Comparison of ENCODE assay signal across 15 cellular contexts in genomic region chr13:77016888-77017623, GRCh38. TPM values are rescaled to one million over a fixed set of nuclear protein-coding genes. Genes with fewer than 3 reads are reported as not detected.
DNase-seq lines count a peak whose midpoint lies in the region; ATAC-seq and TF ChIP-seq lines count a peak whose summit lies in the region.
"Had no signal": no experiment of that assay in that cellular context is flagged by ENCODE, and none has a peak within 500 bp of the region (broad histone marks: within the 10 kb centered on the region; RNA-seq: fewer than 3 reads in every experiment).

No MANE protein-coding gene starts in this region.

- H3K4me3 Mint-ChIP-seq in activated naive CD8-positive, alpha-beta T cell, result no peak overlapping the region
- no peak overlapping the region for H3K4me3 Mint-ChIP-seq in activated naive CD8-positive, alpha-beta T cell treated with anti-CD3 and anti-CD28 coated beads, Interleukin-2, amount 50 U/mL, for 24 hours
- peak overlapping the region; percentile 12 for H3K4me3 Mint-ChIP-seq in T-helper 17 cell

- no peaks in the 10 kb centered on the region for H3K9me3 Mint-ChIP-seq in activated naive CD8-positive, alpha-beta T cell (ENCODE audit: low read depth)
- no peaks in the 10 kb centered on the region for H3K9me3 Mint-ChIP-seq in activated naive CD8-positive, alpha-beta T cell treated with anti-CD3 and anti-CD28 coated beads, Interleukin-2, amount 50 U/mL, for 24 hours
- H3K9me3 Mint-ChIP-seq: IgD-negative memory B cell had no signal

- H3K27me3 ChIP-seq in right atrium auricular region (no peaks in the 10 kb centered on the region), upper lobe of left lung (no peaks in the 10 kb centered on the region)
- H3K27me3 ChIP-seq: sigmoid colon had no signal

- H3K4me3 ChIP-seq in right atrium auricular region, result no peak overlapping the region
- no peak overlapping the region for H3K4me3 ChIP-seq in upper lobe of left lung
- H3K4me3 ChIP-seq: sigmoid colon had no signal

- H3K4me1 Mint-ChIP-seq in activated naive CD8-positive, alpha-beta T cell (ENCODE audit: low read depth), result peaks cover 80% of the 10 kb centered on the region
- H3K4me1 Mint-ChIP-seq in activated naive CD8-positive, alpha-beta T cell treated with anti-CD3 and anti-CD28 coated beads, Interleukin-2, amount 50 U/mL, for 24 hours, result peaks cover 50% of the 10 kb centered on the region
- H3K4me1 Mint-ChIP-seq in T-helper 17 cell, result peaks cover 34% of the 10 kb centered on the region

- 86 to 91% methylated on average over 6 of the region's 6 CpGs for WGBS in upper lobe of left lung, 2 donors

- peak overlapping the region; percentile 46 to 65 for H3K27ac ChIP-seq in right atrium auricular region
- peak overlapping the region in 3 of 4 donors; percentile 1 to 48 (median 12) for H3K27ac ChIP-seq in upper lobe of left lung

- H3K27me3 Mint-ChIP-seq in activated naive CD8-positive, alpha-beta T cell, result no peaks in the 10 kb centered on the region
- no peaks in the 10 kb centered on the region for H3K27me3 Mint-ChIP-seq in activated naive CD8-positive, alpha-beta T cell treated with anti-CD3 and anti-CD28 coated beads, Interleukin-2, amount 50 U/mL, for 24 hours
- H3K27me3 Mint-ChIP-seq in T-helper 17 cell, result no peaks in the 10 kb centered on the region
- H3K27me3 Mint-ChIP-seq: IgD-negative memory B cell had no signal

- no peaks in the 10 kb centered on the region for H3K9me3 ChIP-seq in T-helper 17 cell (ENCODE audit: control insufficient read depth, low read length, poor library complexity, severe bottlenecking)
- no peaks in the 10 kb centered on the region for H3K9me3 ChIP-seq in right atrium auricular region
- H3K9me3 ChIP-seq in upper lobe of left lung, result no peaks in the 10 kb centered on the region
- H3K9me3 ChIP-seq: Caco-2, sigmoid colon had no signal

- H3K4me1 ChIP-seq in right atrium auricular region (peaks cover 0 to 59% of the 10 kb centered on the region in 2 donors), upper lobe of left lung (peaks cover 29 to 49% (median 36%) of the 10 kb centered on the region in 4 donors)
- H3K4me1 ChIP-seq: Caco-2 had no signal

- TF ChIP-seq EP300 in upper lobe of left lung (IDR thresholded peaks at IDR 0.05), result no peak

- peaks cover 59% of the 10 kb centered on the region for H3K36me3 ChIP-seq in right atrium auricular region
- peaks cover 25 to 68% (median 36%) of the 10 kb centered on the region in 4 donors for H3K36me3 ChIP-seq in upper lobe of left lung

- TF ChIP-seq CTCF in right atrium auricular region (IDR thresholded peaks at IDR 0.05), result no peak
- no peak for TF ChIP-seq CTCF in upper lobe of left lung (IDR thresholded peaks at IDR 0.05)

- no peak for DNase-seq in activated naive CD8-positive, alpha-beta T cell treated with anti-CD3 and anti-CD28 coated beads, Interleukin-2, amount 50 U/mL, for 24 hours
- DNase-seq in T-helper 17 cell (no peak), right atrium auricular region (ENCODE audit: low spot score) (no peak), upper lobe of left lung (no peak), glomerular visceral epithelial cell (ENCODE audit: extremely low spot score) (no peak), NCI-H1417 (lab: John Stamatoyannopoulos, UW) (no peak), GM03348 (ENCODE audit: low spot score) (no peak)
- DNase-seq: activated CD8-positive, alpha-beta memory T cell treated with anti-CD3 and anti-CD28 coated beads, Interleukin-2, amount 50 U/mL, for 48 hours; Caco-2; NCI-H1048; sigmoid colon; stimulated activated CD4-positive, alpha-beta T cell treated with anti-CD3 and anti-CD28 coated beads, Interleukin-4, amount 100 ng/mL, for 4 hours; T-helper 9 cell had no signal

- ATAC-seq in activated naive CD8-positive, alpha-beta T cell treated with anti-CD3 and anti-CD28 coated beads, Interleukin-2, amount 50 U/mL, for 24 hours, result no peak
- ATAC-seq in T-helper 17 cell (no peak), upper lobe of left lung (ENCODE audit: low FRiP score in 2 of 2) (peak in 1 of 2 donors; percentile 65)

- peaks cover 14% of the 10 kb centered on the region for H3K36me3 Mint-ChIP-seq in activated naive CD8-positive, alpha-beta T cell
- peaks cover 50% of the 10 kb centered on the region for H3K36me3 Mint-ChIP-seq in activated naive CD8-positive, alpha-beta T cell treated with anti-CD3 and anti-CD28 coated beads, Interleukin-2, amount 50 U/mL, for 24 hours (ENCODE audit: low read depth)
- H3K36me3 Mint-ChIP-seq in T-helper 17 cell (ENCODE audit: low read depth), result peaks cover 6% of the 10 kb centered on the region

- TF ChIP-seq POLR2A in upper lobe of left lung (IDR thresholded peaks at IDR 0.05), result no peak

- H3K27ac Mint-ChIP-seq in activated naive CD8-positive, alpha-beta T cell, result peak overlapping the region; percentile 72
- H3K27ac Mint-ChIP-seq in activated naive CD8-positive, alpha-beta T cell treated with anti-CD3 and anti-CD28 coated beads, Interleukin-2, amount 50 U/mL, for 24 hours, result no peak overlapping the region
- H3K27ac Mint-ChIP-seq in T-helper 17 cell, result peak overlapping the region; percentile 85

RNA-seq across cellular contexts. Expression of gene FBXL3, which starts 9.9 kb away (rescaled TPM):
- 10 to 100 TPM; 74.3 to 81.2 TPM for total RNA-seq in T-helper 17 cell
- total RNA-seq in right atrium auricular region, result 10 to 100 TPM; 47.2 to 48.1 TPM
- total RNA-seq in upper lobe of left lung, result 10 to 100 TPM; 37.7 to 94.9 (median 53.8) TPM

RNA-seq across cellular contexts. Expression of gene CLN5, which starts 25.2 kb away (rescaled TPM):
- 10 to 100 TPM; 21.5 to 32.8 TPM for total RNA-seq in T-helper 17 cell
- 10 to 100 TPM; 15.8 to 18.4 TPM for total RNA-seq in right atrium auricular region
- total RNA-seq in upper lobe of left lung, result 10 to 100 TPM; 13.0 to 39.5 (median 25.8) TPM
